Comparison of ENCODE assay signal across 24 cellular contexts in genomic region chr11:42344204-42344792, GRCh38.
"Had no signal": no experiment of that assay in that cellular context is flagged by ENCODE, and none has a peak within 500 bp of the region (broad histone marks: within the 10 kb centered on the region; RNA-seq: fewer than 3 reads in every experiment).

No MANE protein-coding gene starts in this region.

- H3K36me3 ChIP-seq: brain microvascular endothelial cell, esophagus squamous epithelium, gastroesophageal sphincter had no signal

- ATAC-seq: activated CD4-positive, alpha-beta T cell treated with anti-CD3 and anti-CD28 coated beads for 36 hours; activated naive CD4-positive, alpha-beta T cell treated with anti-CD3 and anti-CD28 coated beads, Interleukin-2, amount 50 U/mL, for 72 hours; activated T-cell treated with anti-CD3 and anti-CD28 coated beads, Interleukin-2, amount 50 U/mL, for 72 hours; gastroesophageal sphincter had no signal

- H3K4me3 Mint-ChIP-seq: activated CD4-positive, alpha-beta memory T cell treated with anti-CD3 and anti-CD28 coated beads, Interleukin-2, amount 10 ng/mL, durations not matched to agents 7 days and 5 days; activated CD4-positive, alpha-beta T cell treated with anti-CD3 and anti-CD28 coated beads for 36 hours; activated CD4-positive, alpha-beta T cell treated with anti-CD3 and anti-CD28 coated beads, Interleukin-2, amount 10 ng/mL, durations not matched to agents 24 days and 14 days; activated naive CD4-positive, alpha-beta T cell treated with anti-CD3 and anti-CD28 coated beads, Interleukin-2, amount 10 ng/mL, durations not matched to agents 7 days and 5 days; activated naive CD8-positive, alpha-beta T cell treated with anti-CD3 and anti-CD28 coated beads, Interleukin-2, amount 10 ng/mL, durations not matched to agents 7 days and 5 days; activated T-cell treated with anti-CD3 and anti-CD28 coated beads, Interleukin-2, amount 50 U/mL, for 24 hours; activated T-cell treated with anti-CD3 and anti-CD28 coated beads, Interleukin-2, amount 50 U/mL, for 72 hours; central memory CD8-positive, alpha-beta T cell had no signal

- H3K4me1 Mint-ChIP-seq: activated CD4-positive, alpha-beta memory T cell treated with anti-CD3 and anti-CD28 coated beads, Interleukin-2, amount 10 ng/mL, durations not matched to agents 7 days and 5 days; activated CD4-positive, alpha-beta T cell treated with anti-CD3 and anti-CD28 coated beads for 36 hours; activated CD4-positive, alpha-beta T cell treated with anti-CD3 and anti-CD28 coated beads, Interleukin-2, amount 10 ng/mL, durations not matched to agents 24 days and 14 days; activated naive CD4-positive, alpha-beta T cell treated with anti-CD3 and anti-CD28 coated beads, Interleukin-2, amount 10 ng/mL, durations not matched to agents 7 days and 5 days; activated naive CD8-positive, alpha-beta T cell treated with anti-CD3 and anti-CD28 coated beads, Interleukin-2, amount 10 ng/mL, durations not matched to agents 7 days and 5 days; central memory CD8-positive, alpha-beta T cell had no signal

- H3K27ac Mint-ChIP-seq: activated CD4-positive, alpha-beta memory T cell treated with anti-CD3 and anti-CD28 coated beads, Interleukin-2, amount 10 ng/mL, durations not matched to agents 7 days and 5 days; activated CD4-positive, alpha-beta T cell treated with anti-CD3 and anti-CD28 coated beads for 36 hours; activated CD4-positive, alpha-beta T cell treated with anti-CD3 and anti-CD28 coated beads, Interleukin-2, amount 10 ng/mL, durations not matched to agents 24 days and 14 days; activated naive CD4-positive, alpha-beta T cell treated with anti-CD3 and anti-CD28 coated beads, Interleukin-2, amount 10 ng/mL, durations not matched to agents 7 days and 5 days; activated naive CD4-positive, alpha-beta T cell treated with anti-CD3 and anti-CD28 coated beads, Interleukin-2, amount 50 U/mL, for 72 hours; activated naive CD8-positive, alpha-beta T cell treated with anti-CD3 and anti-CD28 coated beads, Interleukin-2, amount 10 ng/mL, durations not matched to agents 7 days and 5 days; activated T-cell treated with anti-CD3 and anti-CD28 coated beads, Interleukin-2, amount 50 U/mL, for 24 hours; activated T-cell treated with anti-CD3 and anti-CD28 coated beads, Interleukin-2, amount 50 U/mL, for 72 hours had no signal

- H3K4me1 ChIP-seq: esophagus squamous epithelium, gastroesophageal sphincter had no signal

- H3K27ac ChIP-seq: brain microvascular endothelial cell, epithelial cell of prostate, esophagus squamous epithelium, gastroesophageal sphincter had no signal

- H3K27me3 Mint-ChIP-seq: activated CD4-positive, alpha-beta memory T cell treated with anti-CD3 and anti-CD28 coated beads, Interleukin-2, amount 10 ng/mL, durations not matched to agents 7 days and 5 days; activated CD4-positive, alpha-beta T cell treated with anti-CD3 and anti-CD28 coated beads for 36 hours; activated CD4-positive, alpha-beta T cell treated with anti-CD3 and anti-CD28 coated beads, Interleukin-2, amount 10 ng/mL, durations not matched to agents 24 days and 14 days; activated naive CD4-positive, alpha-beta T cell treated with anti-CD3 and anti-CD28 coated beads, Interleukin-2, amount 10 ng/mL, durations not matched to agents 7 days and 5 days; activated naive CD8-positive, alpha-beta T cell treated with anti-CD3 and anti-CD28 coated beads, Interleukin-2, amount 10 ng/mL, durations not matched to agents 7 days and 5 days; activated T-cell treated with anti-CD3 and anti-CD28 coated beads, Interleukin-2, amount 50 U/mL, for 24 hours; central memory CD8-positive, alpha-beta T cell had no signal

- H3K4me3 ChIP-seq: esophagus squamous epithelium, gastroesophageal sphincter had no signal

- H3K27me3 ChIP-seq: brain microvascular endothelial cell, esophagus squamous epithelium, gastroesophageal sphincter had no signal

- H3K36me3 Mint-ChIP-seq: activated naive CD4-positive, alpha-beta T cell treated with anti-CD3 and anti-CD28 coated beads, Interleukin-2, amount 10 ng/mL, durations not matched to agents 7 days and 5 days; activated naive CD8-positive, alpha-beta T cell treated with anti-CD3 and anti-CD28 coated beads, Interleukin-2, amount 10 ng/mL, durations not matched to agents 7 days and 5 days had no signal

- DNase-seq: activated CD4-positive, alpha-beta memory T cell treated with anti-CD3 and anti-CD28 coated beads, Interleukin-2, amount 10 ng/mL, durations not matched to agents 7 days and 5 days; activated CD4-positive, alpha-beta T cell treated with anti-CD3 and anti-CD28 coated beads for 36 hours; activated CD4-positive, alpha-beta T cell treated with anti-CD3 and anti-CD28 coated beads, Interleukin-2, amount 10 ng/mL, durations not matched to agents 24 days and 14 days; activated CD4-positive, alpha-beta T cell treated with anti-CD3 and anti-CD28 coated beads, Interleukin-2, amount 50 U/mL, for 4 hours; activated CD4-positive, CD25-positive, alpha-beta regulatory T cell; activated CD4-positive, CD25-positive, alpha-beta regulatory T cell treated with anti-CD3 and anti-CD28 coated beads, Interleukin-2, amount 50 U/mL, for 72 hours; activated CD8-positive, alpha-beta memory T cell treated with anti-CD3 and anti-CD28 coated beads, Interleukin-2, amount 50 U/mL, for 48 hours; activated gamma-delta T cell; activated naive CD4-positive, alpha-beta T cell; activated naive CD4-positive, alpha-beta T cell treated with anti-CD3 and anti-CD28 coated beads, Interleukin-2, amount 10 ng/mL, durations not matched to agents 7 days and 5 days; activated naive CD8-positive, alpha-beta T cell treated with anti-CD3 and anti-CD28 coated beads, Interleukin-2, amount 10 ng/mL, durations not matched to agents 7 days and 5 days; activated T-cell treated with anti-CD3 and anti-CD28 coated beads for 4 hours; activated T-cell treated with anti-CD3 and anti-CD28 coated beads, Interleukin-2, amount 50 U/mL, for 24 hours; activated T-cell treated with anti-CD3 and anti-CD28 coated beads, Interleukin-2, amount 50 U/mL, for 72 hours; brain microvascular endothelial cell; effector CD8-positive, alpha-beta T cell; esophagus squamous epithelium; foreskin melanocyte; T-helper 1 cell; T-helper 2 cell had no signal
